In the genomic region with DNA sequence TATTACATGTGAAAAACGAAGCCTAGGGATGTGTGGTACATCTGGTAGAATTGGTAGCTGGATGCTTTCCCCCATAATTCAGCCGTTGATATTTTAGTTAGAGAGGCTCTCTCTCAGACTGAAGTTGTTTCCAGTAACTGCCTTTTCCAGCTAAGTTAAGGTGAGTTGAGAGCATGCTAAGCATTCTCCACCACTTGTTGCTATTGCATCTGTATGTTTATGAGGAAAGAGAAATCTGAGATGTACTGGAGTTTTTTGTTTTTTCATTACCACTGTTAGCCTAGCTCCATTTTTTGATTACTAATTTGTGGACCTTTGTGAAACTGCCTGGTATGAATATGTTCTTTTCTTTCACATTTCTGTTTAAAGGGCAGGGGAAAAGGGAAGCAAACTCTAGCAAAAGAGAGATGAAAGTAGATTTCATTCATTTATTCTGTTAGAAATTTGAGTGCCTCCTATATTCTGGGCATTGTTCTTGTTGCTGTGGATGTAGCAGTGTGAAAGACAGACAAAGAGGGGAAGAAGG, we compare ENCODE assay signal across 25 cellular contexts.
DNase-seq lines count a peak whose midpoint lies in the region; ATAC-seq, FAIRE-seq and TF ChIP-seq lines count a peak whose summit lies in the region.
"Had no signal": no experiment of that assay in that cellular context is flagged by ENCODE, and none has a peak within 500 bp of the region (broad histone marks: within the 10 kb centered on the region; RNA-seq: fewer than 3 reads in every experiment).

No MANE protein-coding gene starts in this region.

- no peak for DNase-seq in D721Med (ENCODE audit: insufficient read length, low spot score)
- peak; percentile 56 for DNase-seq in NCI-H2107 treated with DMSO at 0.1 percent for 48 hours (lab: John Stamatoyannopoulos, UW; ENCODE audit: unreplicated experiment)
- no peak for DNase-seq in GM12878 (ENCODE audit: low read depth, low spot score)
- DNase-seq in Karpas-422, result no peak
- no peak for DNase-seq in SKM-1 treated with dmso at 0.1 percent for 144 hours (lab: John Stamatoyannopoulos, UW; ENCODE audit: unreplicated experiment)
- DNase-seq in iPS-NIHi11 (ENCODE audit: low spot score), result no peak
- DNase-seq: activated CD4-positive, alpha-beta T cell treated with anti-CD3 and anti-CD28 coated beads, Interleukin-2, amount 50 U/mL, for 48 hours; activated naive CD4-positive, alpha-beta T cell treated with anti-CD3 and anti-CD28 coated beads, Interleukin-2, amount 10 ng/mL, durations not matched to agents 7 days and 5 days; aorta; esophagus squamous epithelium; left colon; MG63; naive thymus-derived CD8-positive, alpha-beta T cell; NCI-H526; retina; SK-N-SH; small intestine; stimulated activated CD4-positive, alpha-beta T cell treated with anti-CD3 and anti-CD28 coated beads, Interleukin-2, amount 100 ng/mL, for 24 hours had no signal

- H2AFZ ChIP-seq in GM12878 (ENCODE audit: control insufficient read depth, low read depth, low read length) (no peak overlapping the region), Karpas-422 (ENCODE audit: low read length) (no peak overlapping the region)

- in situ Hi-C loops in GM12878 (cut with MboI), result no loop called here

- H3K9me2 ChIP-seq in Karpas-422 (replicated peaks; ENCODE audit: insufficient read depth, low read length), result no peaks in the 10 kb centered on the region
- H3K9me2 ChIP-seq: SK-N-SH had no signal

- H3K9me3 ChIP-seq in GM12878 (replicated peaks; ENCODE audit: control insufficient read depth, insufficient read depth, low read length), result no peaks in the 10 kb centered on the region
- H3K9me3 ChIP-seq in Karpas-422 (ENCODE audit: low read length), result no peaks in the 10 kb centered on the region
- H3K9me3 ChIP-seq: esophagus squamous epithelium, MG63, SK-N-SH, thoracic aorta had no signal

- CTCF ChIA-PET in GM12878 (lab: Yijun Ruan, JAX), result interaction anchor here (0.6 to 2.3 kb wide), 4 partner anchors 10 to 176 kb away, joined by 3 to 8 read pairs (median 6); no protein-coding TSS in a partner anchor

- peak; percentile 71 for FAIRE-seq in D721Med (lab: Jason Lieb, UNC)
- FAIRE-seq in GM12878 (lab: Jason Lieb, UNC), result no peak
- FAIRE-seq: frontal cortex, small intestine had no signal

- intact Hi-C loops in GM12878 (cut with micrococcal nuclease; ENCODE audit: unreplicated experiment), result no loop called here

- H3K4me2 ChIP-seq in GM12878 (ENCODE audit: control insufficient read depth, insufficient read depth) (peak overlapping the region; percentile 15; the same call in 1 of the 2 replicates), Karpas-422 (ENCODE audit: low read depth, low read length, poor library complexity, severe bottlenecking) (no peak overlapping the region)
- H3K4me2 ChIP-seq: SK-N-SH had no signal

- TF ChIP-seq RAD21 in GM12878 (IDR thresholded peaks at IDR 0.05; ENCODE audit: insufficient read depth, low read depth, low read length), result no peak

- RAD21 ChIA-PET in GM12878 (lab: Charles Lee; ENCODE audit: unreplicated experiment), result interaction anchor here (0.6 to 1.1 kb wide), 4 partner anchors 10 to 172 kb away, joined by 3 to 5 read pairs (median 3); no protein-coding TSS in a partner anchor

- no peak overlapping the region; the same call in 1 of the 2 replicates for H3K27ac ChIP-seq in GM12878 (ENCODE audit: control insufficient read depth, insufficient read depth)
- H3K27ac ChIP-seq in Karpas-422 (ENCODE audit: low read length), result no peak overlapping the region
- H3K27ac ChIP-seq: cardiac muscle cell, esophagus squamous epithelium, RWPE1, thoracic aorta, VCaP had no signal

- H3K27me3 ChIP-seq in GM12878 (replicated peaks in 1 of 2; ENCODE audit: control insufficient read depth in 2 of 2, insufficient read depth in 2 of 2, low read length in 1 of 2), result no peaks in the 10 kb centered on the region
- H3K27me3 ChIP-seq in Karpas-422 (ENCODE audit: low read length), result no peaks in the 10 kb centered on the region
- H3K27me3 ChIP-seq: cardiac muscle cell, esophagus squamous epithelium, MG63 had no signal

- BruUV-seq in GM12878 (replicated peaks; lab: Mats Ljungman, UMichigan), result no TSS peak

- no peak overlapping the region for H3K4me3 ChIP-seq in GM12878
- no peak overlapping the region for H3K4me3 ChIP-seq in Karpas-422 (ENCODE audit: low read length)
- H3K4me3 ChIP-seq: cardiac muscle cell, esophagus squamous epithelium, MG63, thoracic aorta had no signal

- whole genome bisulfite sequencing in GM12878 (ENCODE audit: insufficient coverage, insufficient replicate concordance, low lambda C conversion rate, missing lambda C conversion rate), result 21% methylated on average over 2 of the region's 2 CpGs

- no peak for TF ChIP-seq EP300 in GM12878 (IDR thresholded peaks at IDR 0.05; ENCODE audit: borderline replicate concordance in 1 of 2, control insufficient read depth in 1 of 2, low read depth in 2 of 2, low read length in 2 of 2)

- H4K20me1 ChIP-seq in GM12878 (ENCODE audit: control insufficient read depth, insufficient read depth) (no peaks in the 10 kb centered on the region), Karpas-422 (ENCODE audit: insufficient read depth, low read depth, low read length) (no peaks in the 10 kb centered on the region)

- H3K4me1 ChIP-seq in GM12878 (ENCODE audit: control insufficient read depth, insufficient read depth, low read length) (peaks cover 19% of the 10 kb centered on the region), Karpas-422 (ENCODE audit: low read length) (no peaks in the 10 kb centered on the region)

- H3K9ac ChIP-seq in GM12878 (ENCODE audit: control insufficient read depth, insufficient read depth, low read length) (no peak overlapping the region), Karpas-422 (ENCODE audit: low read length) (no peak overlapping the region)
- H3K9ac ChIP-seq: SK-N-SH had no signal

- H3K36me3 ChIP-seq in GM12878 (ENCODE audit: control insufficient read depth in 2 of 2, insufficient read depth in 2 of 2, low read length in 1 of 2) (no peaks in the 10 kb centered on the region), Karpas-422 (ENCODE audit: insufficient read depth, low read length) (no peaks in the 10 kb centered on the region)
- H3K36me3 ChIP-seq: cardiac muscle cell, esophagus squamous epithelium, MG63, thoracic aorta had no signal

- POLR2A ChIA-PET in GM12878 (lab: Charles Lee), result interaction anchor here (0.5 to 1.0 kb wide), 2 partner anchors 12 to 143 kb away, joined by 4 to 5 read pairs; no protein-coding TSS in a partner anchor

- peak; percentile 57 for ATAC-seq in GM18868 (IDR thresholded peaks at IDR 0.05; ENCODE audit: unreplicated experiment)
- peak; percentile 69 for ATAC-seq in GM12878
- ATAC-seq: HCT116; left colon; naive thymus-derived CD8-positive, alpha-beta T cell had no signal

- no peaks in the 10 kb centered on the region for H3K79me2 ChIP-seq in GM12878 (ENCODE audit: control insufficient read depth, insufficient read depth, low read length)
- no peaks in the 10 kb centered on the region for H3K79me2 ChIP-seq in Karpas-422 (ENCODE audit: low read length)

- no peak for TF ChIP-seq POLR2A in GM12878 (IDR thresholded peaks at IDR 0.05; ENCODE audit: low read depth, low read length)

- SMC1A ChIA-PET in GM12878 (lab: Charles Lee; ENCODE audit: uncharacterized antibody, unreplicated experiment), result interaction anchor here (0.6 to 1.8 kb wide), 5 partner anchors 10 to 176 kb away, joined by 3 to 4 read pairs (median 3); no protein-coding TSS in a partner anchor

- TF ChIP-seq CTCF in D721Med (IDR thresholded peaks at IDR 0.05; ENCODE audit: insufficient read depth, missing control alignments) (no peak), GM12878 (IDR thresholded peaks at IDR 0.05 in 2 of 3, conservative IDR thresholded peaks at IDR 0.05 in 1 of 3; ENCODE audit: control insufficient read depth in 2 of 3, extremely low read depth in 1 of 3, insufficient read depth in 1 of 3, low read depth in 3 of 3, low read length in 3 of 3) (no peak)

TF ChIP-seq in GM12878, 131 proteins besides CTCF, POLR2A, EP300 and RAD21:
- TF ChIP-seq, protein P1, sequence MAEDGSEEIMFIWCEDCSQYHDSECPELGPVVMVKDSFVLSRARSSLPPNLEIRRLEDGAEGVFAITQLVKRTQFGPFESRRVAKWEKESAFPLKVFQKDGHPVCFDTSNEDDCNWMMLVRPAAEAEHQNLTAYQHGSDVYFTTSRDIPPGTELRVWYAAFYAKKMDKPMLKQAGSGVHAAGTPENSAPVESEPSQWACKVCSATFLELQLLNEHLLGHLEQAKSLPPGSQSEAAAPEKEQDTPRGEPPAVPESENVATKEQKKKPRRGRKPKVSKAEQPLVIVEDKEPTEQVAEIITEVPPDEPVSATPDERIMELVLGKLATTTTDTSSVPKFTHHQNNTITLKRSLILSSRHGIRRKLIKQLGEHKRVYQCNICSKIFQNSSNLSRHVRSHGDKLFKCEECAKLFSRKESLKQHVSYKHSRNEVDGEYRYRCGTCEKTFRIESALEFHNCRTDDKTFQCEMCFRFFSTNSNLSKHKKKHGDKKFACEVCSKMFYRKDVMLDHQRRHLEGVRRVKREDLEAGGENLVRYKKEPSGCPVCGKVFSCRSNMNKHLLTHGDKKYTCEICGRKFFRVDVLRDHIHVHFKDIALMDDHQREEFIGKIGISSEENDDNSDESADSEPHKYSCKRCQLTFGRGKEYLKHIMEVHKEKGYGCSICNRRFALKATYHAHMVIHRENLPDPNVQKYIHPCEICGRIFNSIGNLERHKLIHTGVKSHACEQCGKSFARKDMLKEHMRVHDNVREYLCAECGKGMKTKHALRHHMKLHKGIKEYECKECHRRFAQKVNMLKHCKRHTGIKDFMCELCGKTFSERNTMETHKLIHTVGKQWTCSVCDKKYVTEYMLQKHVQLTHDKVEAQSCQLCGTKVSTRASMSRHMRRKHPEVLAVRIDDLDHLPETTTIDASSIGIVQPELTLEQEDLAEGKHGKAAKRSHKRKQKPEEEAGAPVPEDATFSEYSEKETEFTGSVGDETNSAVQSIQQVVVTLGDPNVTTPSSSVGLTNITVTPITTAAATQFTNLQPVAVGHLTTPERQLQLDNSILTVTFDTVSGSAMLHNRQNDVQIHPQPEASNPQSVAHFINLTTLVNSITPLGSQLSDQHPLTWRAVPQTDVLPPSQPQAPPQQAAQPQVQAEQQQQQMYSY (CRISPR knock-in tag; IDR thresholded peaks at IDR 0.05), result no peak
- TF ChIP-seq JUNB (IDR thresholded peaks at IDR 0.05), result peak; percentile 73
TF ChIP-seq in GM12878: peak in this region for 1.
